ENCODE assay signal across 16 cellular contexts in genomic region chr20:14790771-14791517, GRCh38.
A peak's percentile ranks its signal among the peaks of the same experiment; 100 is the strongest.
DNase-seq lines count a peak whose midpoint lies in the region; TF ChIP-seq lines count a peak whose summit lies in the region.
"Had no signal": no experiment of that assay in that cellular context is flagged by ENCODE, and none has a peak within 500 bp of the region (broad histone marks: within the 10 kb centered on the region; RNA-seq: fewer than 3 reads in every experiment).

No MANE protein-coding gene starts in this region.

- POLR2A ChIA-PET in AG04449 (lab: Yijun Ruan, JAX), result no interaction called here

- H3K4me1 ChIP-seq in SJCRH30 (no peaks in the 10 kb centered on the region), tibial nerve (no peaks in the 10 kb centered on the region)
- H3K4me1 ChIP-seq: uterus had no signal

- DNase-seq in AG04449 (ENCODE audit: low read depth, low spot score), result peak; percentile 24
- DNase-seq in HFF-Myc (ENCODE audit: extremely low read depth, low read depth), result peak; percentile 4
- peak; percentile 63 to 72 for DNase-seq in SJCRH30
- DNase-seq in inferior parietal cortex (ENCODE audit: extremely low spot score), result peak; percentile 43
- DNase-seq in stimulated activated CD4-positive, alpha-beta T cell treated with anti-CD3 and anti-CD28 coated beads, Interleukin-4, amount 100 ng/mL, for 24 hours, result no peak
- DNase-seq in tibial nerve (ENCODE audit: low spot score in 2 of 2), result no peak
- DNase-seq in D341Med (ENCODE audit: low spot score), result no peak
- DNase-seq in NOMO-1 treated with DMSO at 0.1 percent for 48 hours (lab: John Stamatoyannopoulos, UW; ENCODE audit: unreplicated experiment), result no peak
- DNase-seq: activated CD4-positive, alpha-beta T cell treated with anti-CD3 and anti-CD28 coated beads, Interleukin-2, amount 10 ng/mL, durations not matched to agents 7 days and 5 days; activated T-cell treated with anti-CD3 and anti-CD28 coated beads, Interleukin-2, amount 50 U/mL, for 48 hours; H9; NCI-H1048; NCI-H526; stimulated activated naive CD4-positive, alpha-beta T cell; uterus had no signal

- H3K27me3 ChIP-seq in SJCRH30, result no peaks in the 10 kb centered on the region
- H3K27me3 ChIP-seq in tibial nerve, result no peaks in the 10 kb centered on the region
- H3K27me3 ChIP-seq: uterus had no signal

- CTCF ChIA-PET in AG04449 (lab: Yijun Ruan, JAX), result no interaction called here

- TF ChIP-seq CTCF in AG04449 (IDR thresholded peaks at IDR 0.05; ENCODE audit: insufficient read depth, low read length, missing control alignments), result no peak
- TF ChIP-seq CTCF in HFF-Myc (IDR thresholded peaks at IDR 0.05; ENCODE audit: low read depth, low read length, missing control alignments), result no peak
- TF ChIP-seq CTCF in tibial nerve (IDR thresholded peaks at IDR 0.05), result no peak

- TF ChIP-seq EP300 in tibial nerve (IDR thresholded peaks at IDR 0.05), result no peak

- H3K36me3 ChIP-seq in SJCRH30 (no peaks in the 10 kb centered on the region), tibial nerve (no peaks in the 10 kb centered on the region)
- H3K36me3 ChIP-seq: uterus had no signal

- H3K4me3 ChIP-seq in AG04449 (ENCODE audit: low read depth, low read length), result no peak overlapping the region
- no peak overlapping the region for H3K4me3 ChIP-seq in HFF-Myc (replicated peaks; ENCODE audit: low read depth, low read length)
- H3K4me3 ChIP-seq in SJCRH30, result peak overlapping the region; percentile 13
- H3K4me3 ChIP-seq in tibial nerve, result no peak overlapping the region
- H3K4me3 ChIP-seq: lung, uterus had no signal

- TF ChIP-seq POLR2A in tibial nerve (IDR thresholded peaks at IDR 0.05), result no peak

- WGBS in tibial nerve, 2 donors, result 51 to 54% methylated on average over 10 of the region's 10 CpGs

- no peaks in the 10 kb centered on the region for H3K9me3 ChIP-seq in SJCRH30 (replicated peaks)
- H3K9me3 ChIP-seq in tibial nerve, result no peaks in the 10 kb centered on the region
- H3K9me3 ChIP-seq: uterus had no signal

- H3K27ac ChIP-seq in SJCRH30 (peak overlapping the region; percentile 32; the same call in 1 of the 2 replicates), tibial nerve (no peak overlapping the region)
- H3K27ac ChIP-seq: uterus had no signal

Comparison
In these comparisons a context has a peak if more than half of its experiments do, and no peak if none do; other contexts are left out.
1. DNase-seq: peak in AG04449 (single experiment), HFF-Myc (single experiment), SJCRH30 (2 of 2) and inferior parietal cortex (single experiment); none in stimulated activated CD4-positive, alpha-beta T cell treated with anti-CD3 and anti-CD28 coated beads, Interleukin-4, amount 100 ng/mL, for 24 hours (single experiment), tibial nerve (0 of 2), D341Med (single experiment) and NOMO-1 treated with DMSO at 0.1 percent for 48 hours (single experiment).